In the genomic region with DNA sequence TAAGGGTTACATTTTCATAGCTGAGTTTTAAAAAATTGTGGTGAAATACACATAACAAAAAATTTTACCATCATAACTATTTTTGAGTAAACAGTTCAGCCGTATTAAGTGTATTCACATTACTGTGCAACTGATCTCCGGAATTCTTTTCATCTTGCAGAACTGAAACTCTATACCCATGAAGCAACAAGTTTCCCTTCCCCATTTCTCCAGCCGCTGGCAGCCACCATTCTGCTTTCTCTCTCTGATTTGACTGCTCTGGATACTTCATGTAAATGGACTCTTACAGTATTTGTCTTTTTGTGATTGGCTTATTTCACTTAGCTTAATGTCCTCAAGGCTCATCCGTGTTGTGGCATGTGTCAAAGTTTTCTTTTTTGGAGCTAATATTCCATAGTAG, we compare ENCODE assay signal across 10 cellular contexts.
DNase-seq lines count a peak whose midpoint lies in the region; ATAC-seq, FAIRE-seq and TF ChIP-seq lines count a peak whose summit lies in the region.
"Had no signal": no experiment of that assay in that cellular context is flagged by ENCODE, and none has a peak within 500 bp of the region (broad histone marks: within the 10 kb centered on the region; RNA-seq: fewer than 3 reads in every experiment).

No MANE protein-coding gene starts in this region.

- no peaks in the 10 kb centered on the region for H3K9me3 Mint-ChIP-seq in activated T-cell treated with anti-CD3 and anti-CD28 coated beads, Interleukin-2, amount 50 U/mL, for 24 hours
- H3K9me3 Mint-ChIP-seq in activated T-cell treated with anti-CD3 and anti-CD28 coated beads, Interleukin-2, amount 50 U/mL, for 4 hours = peaks cover 5% of the 10 kb centered on the region

- no peak for TF ChIP-seq POLR2A in NB4 (IDR thresholded peaks at IDR 0.05; ENCODE audit: extremely low read depth, insufficient read length)

- DNase-seq in GM19239 (ENCODE audit: insufficient read length, low spot score) (peak; percentile 50), NB4 (ENCODE audit: low read depth) (peak; percentile 82), pons (ENCODE audit: low spot score) (peak; percentile 76), putamen (ENCODE audit: low spot score) (no peak), AML-193 (lab: John Stamatoyannopoulos, UW) (no peak)
- no peak for DNase-seq in activated T-cell treated with anti-CD3 and anti-CD28 coated beads, Interleukin-2, amount 50 U/mL, for 24 hours
- DNase-seq in activated T-cell treated with anti-CD3 and anti-CD28 coated beads, Interleukin-2, amount 50 U/mL, for 4 hours = no peak
- DNase-seq: nucleus accumbens; stimulated activated naive CD8-positive, alpha-beta T cell treated with anti-CD3 and anti-CD28 coated beads, Interleukin-15, amount 100 ng/mL, for 72 hours had no signal

- no peak for TF ChIP-seq CTCF in NB4 (IDR thresholded peaks at IDR 0.05; ENCODE audit: low read depth, low read length)

- no peaks in the 10 kb centered on the region for H3K36me3 Mint-ChIP-seq in activated T-cell treated with anti-CD3 and anti-CD28 coated beads, Interleukin-2, amount 50 U/mL, for 24 hours (ENCODE audit: low read depth)
- H3K36me3 Mint-ChIP-seq in activated T-cell treated with anti-CD3 and anti-CD28 coated beads, Interleukin-2, amount 50 U/mL, for 4 hours (ENCODE audit: insufficient read depth) = no peaks in the 10 kb centered on the region

- H3K4me3 Mint-ChIP-seq in activated T-cell treated with anti-CD3 and anti-CD28 coated beads, Interleukin-2, amount 50 U/mL, for 24 hours = no peak overlapping the region
- no peak overlapping the region for H3K4me3 Mint-ChIP-seq in activated T-cell treated with anti-CD3 and anti-CD28 coated beads, Interleukin-2, amount 50 U/mL, for 4 hours
- H3K4me3 Mint-ChIP-seq: stimulated activated naive CD8-positive, alpha-beta T cell treated with anti-CD3 and anti-CD28 coated beads, Interleukin-15, amount 100 ng/mL, for 72 hours had no signal

- H3K4me3 ChIP-seq in NB4 (ENCODE audit: low read depth, low read length) = no peak overlapping the region

- H3K27ac Mint-ChIP-seq in activated T-cell treated with anti-CD3 and anti-CD28 coated beads, Interleukin-2, amount 50 U/mL, for 24 hours = no peak overlapping the region
- H3K27ac Mint-ChIP-seq: stimulated activated naive CD8-positive, alpha-beta T cell treated with anti-CD3 and anti-CD28 coated beads, Interleukin-15, amount 100 ng/mL, for 72 hours had no signal

- ATAC-seq in HG02870 (IDR thresholded peaks at IDR 0.05; ENCODE audit: unreplicated experiment) = peak; percentile 100
- ATAC-seq in activated T-cell treated with anti-CD3 and anti-CD28 coated beads, Interleukin-2, amount 50 U/mL, for 4 hours = no peak
- ATAC-seq: stimulated activated naive CD8-positive, alpha-beta T cell treated with anti-CD3 and anti-CD28 coated beads, Interleukin-15, amount 100 ng/mL, for 72 hours had no signal

- H3K27me3 Mint-ChIP-seq in activated T-cell treated with anti-CD3 and anti-CD28 coated beads, Interleukin-2, amount 50 U/mL, for 24 hours = peaks cover 18% of the 10 kb centered on the region
- peaks cover 6% of the 10 kb centered on the region for H3K27me3 Mint-ChIP-seq in activated T-cell treated with anti-CD3 and anti-CD28 coated beads, Interleukin-2, amount 50 U/mL, for 4 hours (ENCODE audit: low read depth)

- peak; percentile 93 for FAIRE-seq in GM19239 (lab: Jason Lieb, UNC)

- peaks cover 5% of the 10 kb centered on the region for H3K4me1 Mint-ChIP-seq in activated T-cell treated with anti-CD3 and anti-CD28 coated beads, Interleukin-2, amount 50 U/mL, for 24 hours (ENCODE audit: low read depth)
- H3K4me1 Mint-ChIP-seq in activated T-cell treated with anti-CD3 and anti-CD28 coated beads, Interleukin-2, amount 50 U/mL, for 4 hours (ENCODE audit: low read depth) = peaks cover 4% of the 10 kb centered on the region

Comparison
In these comparisons a context has a peak if more than half of its experiments do, and no peak if none do; other contexts are left out.
1. DNase-seq: peak in GM19239 (single experiment), NB4 (single experiment) and pons (single experiment); none in activated T-cell treated with anti-CD3 and anti-CD28 coated beads, Interleukin-2, amount 50 U/mL, for 24 hours (single experiment), activated T-cell treated with anti-CD3 and anti-CD28 coated beads, Interleukin-2, amount 50 U/mL, for 4 hours (single experiment), putamen (single experiment) and AML-193 (0 of 2).